Comparison of ENCODE assay signal across 9 cellular contexts in the genomic region with DNA sequence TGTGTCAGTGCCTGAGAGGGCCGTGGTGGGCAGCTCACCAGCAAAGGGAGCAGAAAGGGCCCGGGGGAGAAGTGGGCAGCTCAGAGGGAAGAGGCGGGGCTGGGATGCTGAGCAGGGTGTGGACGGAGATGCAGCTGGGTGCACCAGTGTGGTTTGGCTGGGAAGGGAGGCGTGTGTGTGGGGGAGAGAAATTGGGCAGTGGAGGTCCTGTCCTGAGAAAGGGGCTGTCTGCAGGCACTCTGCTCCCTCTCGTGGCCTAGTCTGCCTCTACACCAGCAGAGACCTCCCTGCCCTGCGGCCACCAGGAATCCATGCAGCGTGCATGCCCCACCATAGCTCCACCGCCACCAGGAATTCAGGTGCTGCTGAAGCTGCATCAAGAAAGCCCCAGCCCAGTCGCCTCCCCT.
DNase-seq lines count a peak whose midpoint lies in the region; ATAC-seq and TF ChIP-seq lines count a peak whose summit lies in the region.
"Had no signal": no experiment of that assay in that cellular context is flagged by ENCODE, and none has a peak within 500 bp of the region (broad histone marks: within the 10 kb centered on the region; RNA-seq: fewer than 3 reads in every experiment).

No MANE protein-coding gene starts in this region.

- CTCF ChIA-PET in AG04449 (lab: Yijun Ruan, JAX): interaction anchor here (0.7 to 2.8 kb wide), 8 partner anchors 8 to 162 kb away, joined by 3 to 10 read pairs (median 4); no protein-coding TSS in a partner anchor

- POLR2A ChIA-PET in AG04449 (lab: Yijun Ruan, JAX): no interaction called here

- TF ChIP-seq CTCF in AG04449 (IDR thresholded peaks at IDR 0.05; ENCODE audit: insufficient read depth, low read length, missing control alignments) (peak; percentile 66), GM10266 (IDR thresholded peaks at IDR 0.05; ENCODE audit: control insufficient read depth, insufficient read depth, low read depth, missing control alignments) (peak; percentile 64), epithelial cell of esophagus (IDR thresholded peaks at IDR 0.05; ENCODE audit: insufficient read depth, low read depth, low read length, missing control alignments) (peak; percentile 8)

- H3K4me3 ChIP-seq in AG04449 (ENCODE audit: low read depth, low read length): no peak overlapping the region
- no peak overlapping the region for H3K4me3 ChIP-seq in epithelial cell of esophagus (ENCODE audit: low read length)

- DNase-seq in AG04449 (ENCODE audit: low read depth, low spot score) (no peak), GM10266 (ENCODE audit: extremely low spot score) (peak; percentile 87), NCI-H226 (peak; percentile 29), epithelial cell of esophagus (ENCODE audit: low read depth) (no peak), NOMO-1 treated with DMSO at 0.1 percent for 48 hours (lab: John Stamatoyannopoulos, UW; ENCODE audit: unreplicated experiment) (no peak), NCI-H187 treated with DMSO at 0.1 percent for 48 hours (lab: John Stamatoyannopoulos, UW) (no peak)

- ATAC-seq in HG03565 (IDR thresholded peaks at IDR 0.05; ENCODE audit: unreplicated experiment) (no peak), GM18868 (IDR thresholded peaks at IDR 0.05; ENCODE audit: unreplicated experiment) (no peak)
- ATAC-seq: activated T-cell treated with anti-CD3 and anti-CD28 coated beads, Interleukin-2, amount 50 U/mL, for 72 hours had no signal

Comparison
In these comparisons a context has a peak if more than half of its experiments do, and no peak if none do; other contexts are left out.
1. DNase-seq: peak in GM10266 (single experiment) and NCI-H226 (single experiment); none in AG04449 (single experiment), epithelial cell of esophagus (single experiment), NOMO-1 treated with DMSO at 0.1 percent for 48 hours (single experiment) and NCI-H187 treated with DMSO at 0.1 percent for 48 hours (single experiment).
2. CTCF ChIP-seq: peak in every context shown above with its lines; median percentile 66 in AG04449; 64 in GM10266; 8 in epithelial cell of esophagus.